In genomic region chr5:95773325-95774059, GRCh38 we compare ENCODE assay signal across 1 cellular context.
TF ChIP-seq lines count a peak whose summit lies in the region.

No MANE protein-coding gene starts in this region.

TF ChIP-seq in K562, 482 proteins besides CTCF, POLR2A, EP300 and RAD21 (continues in another document):
- no peak for TF ChIP-seq SIX5 (IDR thresholded peaks at IDR 0.05; ENCODE audit: borderline replicate concordance in 1 of 2, insufficient read depth in 1 of 2, low read depth in 1 of 2, low read length in 2 of 2)
- TF ChIP-seq ZEB2 (IDR thresholded peaks at IDR 0.05), result peak; percentile 25; the same call in 1 of the 2 replicates
- 0 out of 2 replicates have a peak, but pooled peaks have one; percentile 23 for TF ChIP-seq CHAMP1 (IDR thresholded peaks at IDR 0.05)
- TF ChIP-seq, protein P1, sequence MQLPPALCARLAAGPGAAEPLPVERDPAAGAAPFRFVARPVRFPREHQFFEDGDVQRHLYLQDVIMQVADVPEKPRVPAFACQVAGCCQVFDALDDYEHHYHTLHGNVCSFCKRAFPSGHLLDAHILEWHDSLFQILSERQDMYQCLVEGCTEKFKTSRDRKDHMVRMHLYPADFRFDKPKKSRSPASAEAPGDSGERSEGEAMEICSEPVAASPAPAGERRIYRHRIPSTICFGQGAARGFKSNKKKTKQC (CRISPR knock-in tag; IDR thresholded peaks at IDR 0.05), result no peak
- TF ChIP-seq, protein P2, sequence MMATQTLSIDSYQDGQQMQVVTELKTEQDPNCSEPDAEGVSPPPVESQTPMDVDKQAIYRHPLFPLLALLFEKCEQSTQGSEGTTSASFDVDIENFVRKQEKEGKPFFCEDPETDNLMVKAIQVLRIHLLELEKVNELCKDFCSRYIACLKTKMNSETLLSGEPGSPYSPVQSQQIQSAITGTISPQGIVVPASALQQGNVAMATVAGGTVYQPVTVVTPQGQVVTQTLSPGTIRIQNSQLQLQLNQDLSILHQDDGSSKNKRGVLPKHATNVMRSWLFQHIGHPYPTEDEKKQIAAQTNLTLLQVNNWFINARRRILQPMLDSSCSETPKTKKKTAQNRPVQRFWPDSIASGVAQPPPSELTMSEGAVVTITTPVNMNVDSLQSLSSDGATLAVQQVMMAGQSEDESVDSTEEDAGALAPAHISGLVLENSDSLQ (IDR thresholded peaks at IDR 0.05), result 0 out of 2 replicates have a peak, but pooled peaks have one; percentile 8
- no peak for TF ChIP-seq ARID4B (CRISPR knock-in tag; IDR thresholded peaks at IDR 0.05)
- TF ChIP-seq NR2C2 (CRISPR knock-in tag; IDR thresholded peaks at IDR 0.05), result no peak
- no peak for TF ChIP-seq NR2C2 (tag; IDR thresholded peaks at IDR 0.05)
- peak; percentile 92 for TF ChIP-seq BACH1 (tag; IDR thresholded peaks at IDR 0.05)
- TF ChIP-seq MED1 (CRISPR knock-in tag; IDR thresholded peaks at IDR 0.05; ENCODE audit: borderline replicate concordance), result no peak
- TF ChIP-seq MTA3 (IDR thresholded peaks at IDR 0.05; ENCODE audit: borderline replicate concordance), result peak; percentile 36; the same call in 1 of the 2 replicates
- peak; percentile 78; the same call in 1 of the 2 replicates for TF ChIP-seq POLR2AphosphoS2 (IDR thresholded peaks at IDR 0.05; ENCODE audit: low read length)
- no peak for TF ChIP-seq RFX5 (IDR thresholded peaks at IDR 0.05; ENCODE audit: low read depth, low read length)
- TF ChIP-seq NCOA2 (IDR thresholded peaks at IDR 0.05; ENCODE audit: partially characterized antibody in 2 of 2), result peak in 1 of 2 experiments; percentile 35
- TF ChIP-seq ZNF354B (CRISPR knock-in tag; IDR thresholded peaks at IDR 0.05), result no peak
- peak; percentile 86 for TF ChIP-seq NFIC (IDR thresholded peaks at IDR 0.05)
- TF ChIP-seq CEBPB (tag; IDR thresholded peaks at IDR 0.05), result peak; percentile 81
- TF ChIP-seq ZNF830 (CRISPR knock-in tag; IDR thresholded peaks at IDR 0.05), result no peak
- TF ChIP-seq NUFIP1 (IDR thresholded peaks at IDR 0.05; ENCODE audit: partially characterized antibody), result no peak
- TF ChIP-seq POLR2H (tag; IDR thresholded peaks at IDR 0.05; ENCODE audit: low read depth), result peak; percentile 38; the same call in 1 of the 2 replicates
- TF ChIP-seq SUPT5H (IDR thresholded peaks at IDR 0.05), result 0 out of 2 replicates have a peak, but pooled peaks have one; percentile 9
- no peak for TF ChIP-seq ZNF696 (CRISPR knock-in tag; conservative IDR thresholded peaks at IDR 0.05)
- no peak for TF ChIP-seq ZBTB12 (CRISPR knock-in tag; IDR thresholded peaks at IDR 0.05)
- TF ChIP-seq PCBP1 (IDR thresholded peaks at IDR 0.05; ENCODE audit: low read depth, low read length, poor library complexity, severe bottlenecking), result no peak
- TF ChIP-seq PHF20 (IDR thresholded peaks at IDR 0.05; ENCODE audit: partially characterized antibody), result no peak
- TF ChIP-seq ATF7 (IDR thresholded peaks at IDR 0.05), result peak; percentile 51; the same call in 1 of the 2 replicates
- peak; percentile 3; the same call in 1 of the 2 replicates for TF ChIP-seq CBFA2T3 (IDR thresholded peaks at IDR 0.05)
- TF ChIP-seq ZNF146 (CRISPR knock-in tag; IDR thresholded peaks at IDR 0.05; ENCODE audit: unreplicated experiment), result no peak
- TF ChIP-seq SNIP1 (IDR thresholded peaks at IDR 0.05; ENCODE audit: low read depth), result no peak
- no peak for TF ChIP-seq ELK3 (CRISPR knock-in tag; IDR thresholded peaks at IDR 0.05)
- TF ChIP-seq ZNF512 (tag; IDR thresholded peaks at IDR 0.05), result no peak
- no peak for TF ChIP-seq ZNF140 (CRISPR knock-in tag; IDR thresholded peaks at IDR 0.05)
- TF ChIP-seq NFE2L1 (tag; IDR thresholded peaks at IDR 0.05; ENCODE audit: borderline replicate concordance, low read depth), result peak; percentile 97
- peak; percentile 34; the same call in 1 of the 2 replicates for TF ChIP-seq SOX6 (IDR thresholded peaks at IDR 0.05)
- no peak for TF ChIP-seq ILF3 (IDR thresholded peaks at IDR 0.05; ENCODE audit: borderline replicate concordance)
- TF ChIP-seq ZNF583 (CRISPR knock-in tag; IDR thresholded peaks at IDR 0.05), result no peak
- 0 out of 2 replicates have a peak, but pooled peaks have one; percentile 4 for TF ChIP-seq TFAP4 (CRISPR knock-in tag; IDR thresholded peaks at IDR 0.05; ENCODE audit: borderline replicate concordance)
- TF ChIP-seq SMARCC2 (IDR thresholded peaks at IDR 0.05; ENCODE audit: low read depth), result peak; percentile 66; the same call in 1 of the 2 replicates
- TF ChIP-seq HMBOX1 (IDR thresholded peaks at IDR 0.05), result peak; percentile 41
- TF ChIP-seq ZKSCAN1 (IDR thresholded peaks at IDR 0.05; ENCODE audit: low read depth, low read length), result no peak
- TF ChIP-seq ZBTB9 (CRISPR knock-in tag; IDR thresholded peaks at IDR 0.05), result no peak
- no peak for TF ChIP-seq ZNF197 (CRISPR knock-in tag; IDR thresholded peaks at IDR 0.05; ENCODE audit: low read depth)
- no peak for TF ChIP-seq ZSCAN32 (CRISPR knock-in tag; IDR thresholded peaks at IDR 0.05)
